Comparison of ENCODE assay signal across 8 cellular contexts in genomic region chr7:36153571-36154097, GRCh38. TPM values are rescaled to one million over a fixed set of nuclear protein-coding genes. Genes with fewer than 3 reads are reported as not detected.
A peak's percentile ranks its signal among the peaks of the same experiment; 100 is the strongest.
DNase-seq lines count a peak whose midpoint lies in the region; ATAC-seq, FAIRE-seq and TF ChIP-seq lines count a peak whose summit lies in the region.

No MANE protein-coding gene starts in this region.

- peaks cover 11% of the 10 kb centered on the region for H3K9me3 ChIP-seq in AG04450 (ENCODE audit: control insufficient read depth, insufficient read depth, low read length)

- no peak for DNase-seq in AG04450 (ENCODE audit: low read depth, low spot score)
- DNase-seq in activated CD8-positive, alpha-beta memory T cell treated with anti-CD3 and anti-CD28 coated beads, Interleukin-2, amount 50 U/mL, for 48 hours = peak; percentile 74
- peak in 25 of 42 donors; percentile 10 to 60 (median 34) for DNase-seq in head of caudate nucleus
- peak; percentile 30 for DNase-seq in progenitor cell of endocrine pancreas (ENCODE audit: low spot score, unreplicated experiment)
- no peak for DNase-seq in NCI-H2196 (lab: John Stamatoyannopoulos, UW; ENCODE audit: unreplicated experiment)
- no peak for DNase-seq in GM12892 (ENCODE audit: insufficient read length)

- H3K27me3 ChIP-seq in AG04450 (ENCODE audit: control insufficient read depth, insufficient read depth, low read length) = no peaks in the 10 kb centered on the region

- H3K36me3 Mint-ChIP-seq in progenitor cell of endocrine pancreas (ENCODE audit: insufficient read depth) = peaks cover 6% of the 10 kb centered on the region

- intact Hi-C loops in head of caudate nucleus (cut with DNase I) = loop anchor here (5.0 to 10.0 kb wide), 4 partner anchors 109 to 459 kb away; partner anchors contain the start of gene HERPUD2

- H3K27me3 Mint-ChIP-seq in progenitor cell of endocrine pancreas = no peaks in the 10 kb centered on the region

- peak overlapping the region; percentile 85 for H3K4me3 ChIP-seq in AG04450 (ENCODE audit: low read depth, low read length)

- peak; percentile 15 for ATAC-seq in GM19395 (IDR thresholded peaks at IDR 0.05; ENCODE audit: unreplicated experiment)
- ATAC-seq in HG03575 (IDR thresholded peaks at IDR 0.05; ENCODE audit: extremely low read depth, insufficient number of reproducible peaks, low FRiP score, unreplicated experiment) = peak; percentile 4

- no peak for TF ChIP-seq POLR2A in GM12892 (IDR thresholded peaks at IDR 0.05; ENCODE audit: low read depth, low read length)

- peaks cover 39% of the 10 kb centered on the region for H3K4me1 Mint-ChIP-seq in progenitor cell of endocrine pancreas (ENCODE audit: low read depth)

- TF ChIP-seq CTCF in AG04450 (IDR thresholded peaks at IDR 0.05; ENCODE audit: low read depth, low read length) (no peak), progenitor cell of endocrine pancreas (IDR thresholded peaks at IDR 0.05; ENCODE audit: unreplicated experiment) (no peak)

- FAIRE-seq in GM12892 (lab: Jason Lieb, UNC) = no peak

- POLR2A ChIA-PET in AG04450 (lab: Yijun Ruan, JAX) = no interaction called here

- CTCF ChIA-PET in AG04450 (lab: Charles Lee) = interaction anchor here (0.9 kb wide), 1 partner anchor 166 kb away, joined by 5 read pairs; no protein-coding TSS in a partner anchor

- peak overlapping the region; percentile 83 for H3K4me3 Mint-ChIP-seq in progenitor cell of endocrine pancreas (ENCODE audit: low read depth)

- no peaks in the 10 kb centered on the region for H3K9me3 Mint-ChIP-seq in progenitor cell of endocrine pancreas (ENCODE audit: low read depth)

- peak overlapping the region; percentile 78 for H3K27ac Mint-ChIP-seq in progenitor cell of endocrine pancreas

- peak overlapping the region; percentile 31 for H3K27ac ChIP-seq in AG04450 (ENCODE audit: low read depth, low read length)

RNA-seq across cellular contexts. Expression of gene EEPD1, which starts 0.6 kb away (rescaled TPM):
- polyA plus RNA-seq in AG04450 (2011; rRNA removed) = 21.1 and 22.7 TPM in 2 replicates
- polyA minus RNA-seq in AG04450 (2011; rRNA and poly(A)+ RNA removed) = 20.0 and 22.8 TPM in 2 replicates
- total RNA-seq in progenitor cell of endocrine pancreas = 10.6 and 11.3 TPM in 2 replicates
- polyA plus RNA-seq in GM12892 (2012; ENCODE audit: missing spikeins) = 2.7 TPM

Comparison
In these comparisons a context has a peak if more than half of its experiments do, and no peak if none do; other contexts are left out.
1. DNase-seq: peak in activated CD8-positive, alpha-beta memory T cell treated with anti-CD3 and anti-CD28 coated beads, Interleukin-2, amount 50 U/mL, for 48 hours (single experiment), head of caudate nucleus (25 of 42) and progenitor cell of endocrine pancreas (single experiment); none in AG04450 (single experiment), NCI-H2196 (single experiment) and GM12892 (single experiment).